ENCODE assay signal across 14 cellular contexts in genomic region chr1:66733348-66734017, GRCh38. TPM values are rescaled to one million over a fixed set of nuclear protein-coding genes. Genes with fewer than 3 reads are reported as not detected.
DNase-seq lines count a peak whose midpoint lies in the region; ATAC-seq and TF ChIP-seq lines count a peak whose summit lies in the region.
"Had no signal": no experiment of that assay in that cellular context is flagged by ENCODE, and none has a peak within 500 bp of the region (broad histone marks: within the 10 kb centered on the region; RNA-seq: fewer than 3 reads in every experiment).

No MANE protein-coding gene starts in this region.

- H3K36me3 Mint-ChIP-seq in T-helper 17 cell (ENCODE audit: low read depth) = no peaks in the 10 kb centered on the region
- H3K36me3 Mint-ChIP-seq in Calu3 (ENCODE audit: insufficient read depth, unreplicated experiment) = no peaks in the 10 kb centered on the region

- no TSS peak for BruUV-seq in Calu3 (replicated peaks; lab: Mats Ljungman, UMichigan)

- H4K20me1 ChIP-seq in DND-41 (ENCODE audit: insufficient read depth, low read length) = no peaks in the 10 kb centered on the region

- no peaks in the 10 kb centered on the region for H3K9me3 Mint-ChIP-seq in Calu3 (ENCODE audit: low read depth, unreplicated experiment)
- H3K9me3 Mint-ChIP-seq: activated B cell treated with CpG ODN at 0.5 μM for 24 hours had no signal

- no peaks in the 10 kb centered on the region for H3K36me3 ChIP-seq in DND-41 (ENCODE audit: insufficient read depth, low read length)

- intact Hi-C loops in Calu3 (cut with micrococcal nuclease; ENCODE audit: unreplicated experiment) = no loop called here

- DNase-seq in DND-41 (no peak), SK-MEL-5 (ENCODE audit: low read depth, low spot score) (peak; percentile 38), fibroblast of peridontal ligament (ENCODE audit: extremely low read depth) (peak; percentile 47), T-helper 17 cell (no peak), medulla oblongata (ENCODE audit: extremely low spot score) (no peak), Calu3 (no peak), NCI-H1092 treated with DMSO at 0.1 percent for 48 hours (lab: John Stamatoyannopoulos, UW) (no peak)
- DNase-seq: activated B cell treated with CpG ODN at 0.5 μM for 24 hours, cerebellar nuclear complex, DMS153, heart right ventricle, NCI-H1092 had no signal

- H3K27me3 Mint-ChIP-seq in T-helper 17 cell (peaks cover 4% of the 10 kb centered on the region), Calu3 (ENCODE audit: unreplicated experiment) (no peaks in the 10 kb centered on the region)
- H3K27me3 Mint-ChIP-seq: activated B cell treated with CpG ODN at 0.5 μM for 24 hours had no signal

- H3K4me3 ChIP-seq in DND-41 (ENCODE audit: low read depth in 1 of 2, low read length in 2 of 2) = no peak overlapping the region
- H3K4me3 ChIP-seq: heart right ventricle had no signal

- H3K4me1 Mint-ChIP-seq in T-helper 17 cell = peaks cover 14% of the 10 kb centered on the region
- H3K4me1 Mint-ChIP-seq in Calu3 (ENCODE audit: low read depth, unreplicated experiment) = no peaks in the 10 kb centered on the region

- H3K9ac ChIP-seq in DND-41 (ENCODE audit: low read depth, low read length) = peak overlapping the region; percentile 40

- in situ Hi-C loops in SK-MEL-5 (cut with HindIII; ENCODE audit: low pct_unique_long_range_greater_than_20kb, low sequenced_read_pairs) = no loop called here

- no peaks in the 10 kb centered on the region for H3K27me3 ChIP-seq in DND-41 (ENCODE audit: insufficient read depth, low read length, poor library complexity)
- H3K27me3 ChIP-seq: heart right ventricle had no signal

- H3K27ac ChIP-seq in DND-41 (ENCODE audit: low read length) = peak overlapping the region; percentile 84

- CTCF ChIA-PET in Calu3 (lab: Charles Lee) = no interaction called here

- H3K4me2 ChIP-seq in DND-41 (ENCODE audit: insufficient read depth, low read length) = peak overlapping the region; percentile 36; the same call in 1 of the 2 replicates

- H3K79me2 ChIP-seq in DND-41 (ENCODE audit: insufficient read depth, low read length) = no peaks in the 10 kb centered on the region

- ATAC-seq in DND-41 (ENCODE audit: insufficient read depth, low read depth) (no peak), HG02759 (IDR thresholded peaks at IDR 0.05; ENCODE audit: unreplicated experiment) (peak; percentile 39), T-helper 17 cell (no peak)

- no peak overlapping the region for H3K27ac Mint-ChIP-seq in T-helper 17 cell
- no peak overlapping the region for H3K27ac Mint-ChIP-seq in Calu3 (ENCODE audit: unreplicated experiment)
- H3K27ac Mint-ChIP-seq: activated B cell treated with CpG ODN at 0.5 μM for 24 hours, progenitor cell of endocrine pancreas had no signal

- TF ChIP-seq CTCF in DND-41 (IDR thresholded peaks at IDR 0.05; ENCODE audit: borderline replicate concordance, extremely low read depth, low read length, poor library complexity, severe bottlenecking) (no peak), Calu3 (IDR thresholded peaks at IDR 0.05; ENCODE audit: unreplicated experiment) (no peak)

- peaks cover 53% of the 10 kb centered on the region for H3K4me1 ChIP-seq in DND-41 (ENCODE audit: insufficient read depth, low read length)

- H3K9me3 ChIP-seq in DND-41 (ENCODE audit: insufficient read depth, low read length, severe bottlenecking) (no peaks in the 10 kb centered on the region), T-helper 17 cell (ENCODE audit: control insufficient read depth, low read length, poor library complexity, severe bottlenecking) (no peaks in the 10 kb centered on the region)
- H3K9me3 ChIP-seq: heart right ventricle had no signal

- no peak overlapping the region for H3K4me3 Mint-ChIP-seq in T-helper 17 cell
- H3K4me3 Mint-ChIP-seq in Calu3 (ENCODE audit: low read depth, unreplicated experiment) = no peak overlapping the region
- H3K4me3 Mint-ChIP-seq: activated B cell treated with CpG ODN at 0.5 μM for 24 hours had no signal

- H2AFZ ChIP-seq in DND-41 (ENCODE audit: low read depth, low read length) = peak overlapping the region; percentile 56

RNA-seq across cellular contexts. Expression of gene DYNLT5, which starts 18.8 kb away (rescaled TPM):
- total RNA-seq in SK-MEL-5 (2014; rRNA removed; shearing (Covaris generic)) = not detected in 2 replicates
- polyA plus RNA-seq in SK-MEL-5 (2015; cell fraction: cytosol; rRNA removed) = not detected in 2 replicates
- not detected in 2 replicates for polyA plus RNA-seq in SK-MEL-5 (2015; cell fraction: nucleus; rRNA removed)
- total RNA-seq in T-helper 17 cell (not detected), Calu3 (2022) (not detected in 2 replicates)
- total RNA-seq: activated B cell treated with CpG ODN at 0.5 μM for 24 hours had no signal

Comparison
In these comparisons a context has a peak if more than half of its experiments do, and no peak if none do; other contexts are left out.
1. DNase-seq: peak in SK-MEL-5 (single experiment) and fibroblast of peridontal ligament (single experiment); none in DND-41 (single experiment), T-helper 17 cell (0 of 3), medulla oblongata (single experiment), Calu3 (single experiment) and NCI-H1092 treated with DMSO at 0.1 percent for 48 hours (single experiment).